In genomic region chr11:99934008-99934407, GRCh38 we compare ENCODE assay signal across 18 cellular contexts.
"Had no signal": no experiment of that assay in that cellular context is flagged by ENCODE, and none has a peak within 500 bp of the region (broad histone marks: within the 10 kb centered on the region; RNA-seq: fewer than 3 reads in every experiment).

No MANE protein-coding gene starts in this region.

- ATAC-seq: activated CD8-positive, alpha-beta memory T cell treated with anti-CD3 and anti-CD28 coated beads, Interleukin-2, amount 10 ng/mL, durations not matched to agents 7 days and 5 days; stimulated activated effector memory CD8-positive, alpha-beta T cell treated with anti-CD3 and anti-CD28 coated beads, Interleukin-12 subunit alpha, Interleukin-12 subunit beta, amount 100 ng/mL, for 72 hours had no signal

- H3K27ac ChIP-seq: coronary artery, parathyroid adenoma, tibial artery, vagina had no signal

- H3K27me3 Mint-ChIP-seq: activated CD8-positive, alpha-beta memory T cell treated with anti-CD3 and anti-CD28 coated beads, Interleukin-2, amount 10 ng/mL, durations not matched to agents 7 days and 5 days; activated naive CD8-positive, alpha-beta T cell; activated T-cell treated with anti-CD3 and anti-CD28 coated beads, Interleukin-2, amount 50 U/mL, for 24 hours had no signal

- H3K36me3 Mint-ChIP-seq: activated CD8-positive, alpha-beta memory T cell treated with anti-CD3 and anti-CD28 coated beads, Interleukin-2, amount 10 ng/mL, durations not matched to agents 7 days and 5 days; activated naive CD8-positive, alpha-beta T cell; stimulated activated effector memory CD8-positive, alpha-beta T cell treated with anti-CD3 and anti-CD28 coated beads, Interleukin-12 subunit alpha, Interleukin-12 subunit beta, amount 100 ng/mL, for 72 hours had no signal

- H3K9ac ChIP-seq: parathyroid adenoma had no signal

- H3K4me3 ChIP-seq: coronary artery, tibial artery, vagina had no signal

- H3K4me3 Mint-ChIP-seq: activated CD8-positive, alpha-beta memory T cell treated with anti-CD3 and anti-CD28 coated beads, Interleukin-2, amount 10 ng/mL, durations not matched to agents 7 days and 5 days; activated naive CD8-positive, alpha-beta T cell; activated T-cell treated with anti-CD3 and anti-CD28 coated beads, Interleukin-2, amount 50 U/mL, for 24 hours; stimulated activated effector memory CD8-positive, alpha-beta T cell treated with anti-CD3 and anti-CD28 coated beads, Interleukin-12 subunit alpha, Interleukin-12 subunit beta, amount 100 ng/mL, for 72 hours; T-helper 2 cell treated with Interferon-gamma antibody and Interleukin-4, amounts not matched to agents 5 μg/mL and 100 μg/mL, for 36 hours had no signal

- DNase-seq: activated CD4-positive, alpha-beta T cell treated with anti-CD3 and anti-CD28 coated beads for 1 hour; activated CD4-positive, alpha-beta T cell treated with anti-CD3 and anti-CD28 coated beads, Interleukin-2, amount 50 U/mL, for 48 hours; activated CD8-positive, alpha-beta memory T cell treated with anti-CD3 and anti-CD28 coated beads, Interleukin-2, amount 10 ng/mL, durations not matched to agents 7 days and 5 days; activated gamma-delta T cell; activated T-cell treated with anti-CD3 and anti-CD28 coated beads, Interleukin-2, amount 50 U/mL, for 24 hours; aorta; caudate nucleus; effector CD4-positive, alpha-beta T cell; hypothalamus; small intestine; tibial artery had no signal

- H3K4me1 ChIP-seq: parathyroid adenoma, tibial artery, vagina had no signal

- H3K4me1 Mint-ChIP-seq: activated CD8-positive, alpha-beta memory T cell treated with anti-CD3 and anti-CD28 coated beads, Interleukin-2, amount 10 ng/mL, durations not matched to agents 7 days and 5 days; stimulated activated effector memory CD8-positive, alpha-beta T cell treated with anti-CD3 and anti-CD28 coated beads, Interleukin-12 subunit alpha, Interleukin-12 subunit beta, amount 100 ng/mL, for 72 hours had no signal

- H2AFZ ChIP-seq: parathyroid adenoma had no signal

- H3K27me3 ChIP-seq: tibial artery, vagina had no signal

- H3K9me3 ChIP-seq: vagina had no signal

- H3K27ac Mint-ChIP-seq: activated CD8-positive, alpha-beta memory T cell treated with anti-CD3 and anti-CD28 coated beads, Interleukin-2, amount 10 ng/mL, durations not matched to agents 7 days and 5 days; activated naive CD8-positive, alpha-beta T cell; activated T-cell treated with anti-CD3 and anti-CD28 coated beads, Interleukin-2, amount 50 U/mL, for 24 hours; stimulated activated effector memory CD8-positive, alpha-beta T cell treated with anti-CD3 and anti-CD28 coated beads, Interleukin-12 subunit alpha, Interleukin-12 subunit beta, amount 100 ng/mL, for 72 hours; T-helper 2 cell treated with Interferon-gamma antibody and Interleukin-4, amounts not matched to agents 5 μg/mL and 100 μg/mL, for 36 hours had no signal

- H3K79me2 ChIP-seq: parathyroid adenoma had no signal

- FAIRE-seq: endothelial cell of umbilical vein, small intestine had no signal

- H3K36me3 ChIP-seq: tibial artery, vagina had no signal
